1 cellular context compared by ENCODE assay signal in genomic region chr16:57185945-57186629, GRCh38.
TF ChIP-seq lines count a peak whose summit lies in the region.

A gene with protein sequence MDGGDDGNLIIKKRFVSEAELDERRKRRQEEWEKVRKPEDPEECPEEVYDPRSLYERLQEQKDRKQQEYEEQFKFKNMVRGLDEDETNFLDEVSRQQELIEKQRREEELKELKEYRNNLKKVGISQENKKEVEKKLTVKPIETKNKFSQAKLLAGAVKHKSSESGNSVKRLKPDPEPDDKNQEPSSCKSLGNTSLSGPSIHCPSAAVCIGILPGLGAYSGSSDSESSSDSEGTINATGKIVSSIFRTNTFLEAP (minus strand): TSS chr16:57186039. CDS start chr16:57173854, 12,185 bp downstream.
TSS of gene RSPRY1 (plus strand) at chr16:57186329. CDS start at chr16:57204659, 18,330 bp downstream.

TF ChIP-seq in HCT116, 20 proteins besides CTCF, POLR2A, EP300 and RAD21 (continued from another document):
- TF ChIP-seq, protein P1, sequence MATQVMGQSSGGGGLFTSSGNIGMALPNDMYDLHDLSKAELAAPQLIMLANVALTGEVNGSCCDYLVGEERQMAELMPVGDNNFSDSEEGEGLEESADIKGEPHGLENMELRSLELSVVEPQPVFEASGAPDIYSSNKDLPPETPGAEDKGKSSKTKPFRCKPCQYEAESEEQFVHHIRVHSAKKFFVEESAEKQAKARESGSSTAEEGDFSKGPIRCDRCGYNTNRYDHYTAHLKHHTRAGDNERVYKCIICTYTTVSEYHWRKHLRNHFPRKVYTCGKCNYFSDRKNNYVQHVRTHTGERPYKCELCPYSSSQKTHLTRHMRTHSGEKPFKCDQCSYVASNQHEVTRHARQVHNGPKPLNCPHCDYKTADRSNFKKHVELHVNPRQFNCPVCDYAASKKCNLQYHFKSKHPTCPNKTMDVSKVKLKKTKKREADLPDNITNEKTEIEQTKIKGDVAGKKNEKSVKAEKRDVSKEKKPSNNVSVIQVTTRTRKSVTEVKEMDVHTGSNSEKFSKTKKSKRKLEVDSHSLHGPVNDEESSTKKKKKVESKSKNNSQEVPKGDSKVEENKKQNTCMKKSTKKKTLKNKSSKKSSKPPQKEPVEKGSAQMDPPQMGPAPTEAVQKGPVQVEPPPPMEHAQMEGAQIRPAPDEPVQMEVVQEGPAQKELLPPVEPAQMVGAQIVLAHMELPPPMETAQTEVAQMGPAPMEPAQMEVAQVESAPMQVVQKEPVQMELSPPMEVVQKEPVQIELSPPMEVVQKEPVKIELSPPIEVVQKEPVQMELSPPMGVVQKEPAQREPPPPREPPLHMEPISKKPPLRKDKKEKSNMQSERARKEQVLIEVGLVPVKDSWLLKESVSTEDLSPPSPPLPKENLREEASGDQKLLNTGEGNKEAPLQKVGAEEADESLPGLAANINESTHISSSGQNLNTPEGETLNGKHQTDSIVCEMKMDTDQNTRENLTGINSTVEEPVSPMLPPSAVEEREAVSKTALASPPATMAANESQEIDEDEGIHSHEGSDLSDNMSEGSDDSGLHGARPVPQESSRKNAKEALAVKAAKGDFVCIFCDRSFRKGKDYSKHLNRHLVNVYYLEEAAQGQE (IDR thresholded peaks at IDR 0.05; ENCODE audit: low read depth): no peak
- TF ChIP-seq ZBTB33 (IDR thresholded peaks at IDR 0.05; ENCODE audit: extremely low read depth, insufficient replicate concordance, low read length): no peak
- TF ChIP-seq EZH2phosphoT487 (IDR thresholded peaks at IDR 0.05; ENCODE audit: borderline replicate concordance): no peak
- TF ChIP-seq, protein P2, sequence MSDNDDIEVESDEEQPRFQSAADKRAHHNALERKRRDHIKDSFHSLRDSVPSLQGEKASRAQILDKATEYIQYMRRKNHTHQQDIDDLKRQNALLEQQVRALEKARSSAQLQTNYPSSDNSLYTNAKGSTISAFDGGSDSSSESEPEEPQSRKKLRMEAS (IDR thresholded peaks at IDR 0.05): peak; percentile 45; the same call in 1 of the 2 replicates
- TF ChIP-seq CEBPB (IDR thresholded peaks at IDR 0.05; ENCODE audit: low read depth): no peak
- TF ChIP-seq CBX3 (IDR thresholded peaks at IDR 0.05; ENCODE audit: low read depth): no peak
- peak; percentile 94 for TF ChIP-seq EGR1 (IDR thresholded peaks at IDR 0.05; ENCODE audit: low read depth)
- TF ChIP-seq ZFX (IDR thresholded peaks at IDR 0.05): peak; percentile 16; the same call in 1 of the 2 replicates
- TF ChIP-seq POLR2AphosphoS5 (IDR thresholded peaks at IDR 0.05; ENCODE audit: low read depth, low read length): peak; percentile 64; the same call in 1 of the 2 replicates
- TF ChIP-seq SP1 (IDR thresholded peaks at IDR 0.05; ENCODE audit: low read depth): peak; percentile 92
- no peak for TF ChIP-seq ZNF274 (IDR thresholded peaks at IDR 0.05; ENCODE audit: low read depth, low read length)
- peak; percentile 78 for TF ChIP-seq ELF1 (IDR thresholded peaks at IDR 0.05; ENCODE audit: borderline replicate concordance, low read depth)
- no peak for TF ChIP-seq SRF (IDR thresholded peaks at IDR 0.05; ENCODE audit: low read depth)
- TF ChIP-seq FOSL1 (IDR thresholded peaks at IDR 0.05; ENCODE audit: low read depth): no peak
- no peak for TF ChIP-seq JUND (IDR thresholded peaks at IDR 0.05)
- peak; percentile 66; the same call in 1 of the 2 replicates for TF ChIP-seq SIN3A (IDR thresholded peaks at IDR 0.05; ENCODE audit: low read depth)
- TF ChIP-seq YY1 (IDR thresholded peaks at IDR 0.05; ENCODE audit: extremely low read depth, insufficient replicate concordance, low read depth, low read length): peak; percentile 89
- TF ChIP-seq ATF3 (IDR thresholded peaks at IDR 0.05): no peak
- TF ChIP-seq EZH2 (IDR thresholded peaks at IDR 0.05): no peak
